1 cellular context compared by ENCODE assay signal in the genomic region with DNA sequence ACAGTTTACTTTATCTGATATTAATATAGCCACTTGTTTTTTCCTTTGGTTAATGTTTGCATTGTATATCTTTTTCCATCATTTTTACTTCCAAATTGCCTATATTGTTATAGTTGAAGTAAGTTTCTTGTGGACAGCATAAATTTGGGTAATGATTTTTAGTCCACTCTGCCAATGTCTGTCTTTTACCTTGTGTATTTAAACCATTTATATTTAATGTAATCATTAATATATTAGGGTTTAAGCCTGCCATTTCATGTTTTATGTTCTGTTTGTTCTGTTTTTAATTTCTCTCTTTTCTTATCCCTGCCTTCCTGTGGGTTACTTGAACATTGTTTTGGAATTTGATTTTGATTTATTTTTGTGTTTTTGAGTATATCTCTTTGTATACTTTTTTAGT.
TF ChIP-seq lines count a peak whose summit lies in the region.

No MANE protein-coding gene starts in this region.

TF ChIP-seq in K562, 482 proteins besides CTCF, POLR2A, EP300 and RAD21:
- TF ChIP-seq MAFG (tag; conservative IDR thresholded peaks at IDR 0.05) (no peak), ZNF507 (tag; conservative IDR thresholded peaks at IDR 0.05) (peak; percentile 98), ZNF354B (CRISPR knock-in tag; IDR thresholded peaks at IDR 0.05) (peak; percentile 50; the same call in 1 of the 2 replicates)
